1 cellular context compared by ENCODE assay signal in the genomic region with DNA sequence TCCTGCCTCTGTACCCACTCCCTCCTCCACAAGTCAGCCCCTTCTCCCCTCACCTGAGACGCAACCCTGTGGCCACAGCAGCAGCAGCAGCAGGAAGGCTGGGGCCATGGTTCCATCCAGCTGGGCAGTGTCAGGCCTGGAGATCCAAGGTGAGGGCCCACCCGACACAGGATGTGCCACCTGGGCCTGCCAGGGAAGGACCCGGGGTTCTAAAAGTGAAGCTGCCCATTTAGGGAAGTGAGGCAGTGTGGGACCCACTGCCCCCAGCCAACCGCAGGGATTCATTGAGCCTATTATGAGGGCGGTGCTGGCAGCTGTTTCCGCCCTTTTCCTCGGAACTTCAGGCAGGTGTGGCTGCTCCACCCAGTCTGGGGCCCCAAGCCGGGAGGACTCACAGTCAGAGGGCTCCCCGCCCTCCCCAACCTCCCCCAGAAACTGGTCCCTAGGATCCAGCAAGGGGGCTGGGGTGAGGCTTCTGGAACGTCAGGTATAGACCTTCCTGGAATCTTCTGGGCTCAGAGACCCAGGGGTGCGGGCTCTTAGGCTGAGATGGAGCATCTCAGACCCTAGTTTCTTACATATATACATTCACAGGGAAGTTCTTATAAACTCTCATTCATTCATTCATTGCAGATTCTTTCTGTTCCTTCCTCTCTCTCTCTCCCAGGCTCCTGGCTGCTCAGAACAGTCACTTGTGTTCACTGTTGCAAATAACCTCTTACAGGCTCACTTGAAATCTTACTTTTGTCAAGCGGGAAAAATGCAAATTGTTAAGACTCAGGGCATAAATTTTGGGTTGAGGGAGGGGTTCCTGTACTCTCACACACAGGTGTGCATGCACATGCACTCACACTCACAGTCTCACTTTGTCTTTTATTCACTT.
TF ChIP-seq lines count a peak whose summit lies in the region.

A gene with protein sequence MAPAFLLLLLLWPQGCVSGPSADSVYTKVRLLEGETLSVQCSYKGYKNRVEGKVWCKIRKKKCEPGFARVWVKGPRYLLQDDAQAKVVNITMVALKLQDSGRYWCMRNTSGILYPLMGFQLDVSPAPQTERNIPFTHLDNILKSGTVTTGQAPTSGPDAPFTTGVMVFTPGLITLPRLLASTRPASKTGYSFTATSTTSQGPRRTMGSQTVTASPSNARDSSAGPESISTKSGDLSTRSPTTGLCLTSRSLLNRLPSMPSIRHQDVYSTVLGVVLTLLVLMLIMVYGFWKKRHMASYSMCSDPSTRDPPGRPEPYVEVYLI (minus strand): TSS at position 249 of the 883 bp plus-strand sequence. CDS start 141 bp downstream, at position 108.

TF ChIP-seq in HepG2, 621 proteins besides CTCF, POLR2A, EP300 and RAD21:
- no peak for TF ChIP-seq ATF6 (CRISPR knock-in tag; conservative IDR thresholded peaks at IDR 0.05)
- TF ChIP-seq FOXJ3 (CRISPR knock-in tag; IDR thresholded peaks at IDR 0.05; ENCODE audit: borderline replicate concordance): no peak
- TF ChIP-seq, protein P1, sequence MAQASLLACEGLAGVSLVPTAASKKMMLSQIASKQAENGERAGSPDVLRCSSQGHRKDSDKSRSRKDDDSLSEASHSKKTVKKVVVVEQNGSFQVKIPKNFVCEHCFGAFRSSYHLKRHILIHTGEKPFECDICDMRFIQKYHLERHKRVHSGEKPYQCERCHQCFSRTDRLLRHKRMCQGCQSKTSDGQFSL (CRISPR knock-in tag; IDR thresholded peaks at IDR 0.05): no peak
- no peak for TF ChIP-seq HDAC6 (IDR thresholded peaks at IDR 0.05; ENCODE audit: low read depth, low read length)
